Comparison of ENCODE assay signal across 24 cellular contexts in genomic region chr12:253116-253831, GRCh38. TPM values are rescaled to one million over a fixed set of nuclear protein-coding genes. Genes with fewer than 3 reads are reported as not detected.
"Had no signal": no experiment of that assay in that cellular context is flagged by ENCODE, and none has a peak within 500 bp of the region (broad histone marks: within the 10 kb centered on the region; RNA-seq: fewer than 3 reads in every experiment).

No MANE protein-coding gene starts in this region.

- H3K4me3 Mint-ChIP-seq: activated CD8-positive, alpha-beta T cell treated with anti-CD3 and anti-CD28 coated beads, Interleukin-2, amount 10 ng/mL, durations not matched to agents 7 days and 5 days; activated naive CD8-positive, alpha-beta T cell treated with anti-CD3 and anti-CD28 coated beads, Interleukin-2, amount 10 ng/mL, durations not matched to agents 7 days and 5 days; activated T-cell treated with anti-CD3 and anti-CD28 coated beads, Interleukin-2, amount 50 U/mL, for 24 hours; brain had no signal

- DNase-seq: activated CD4-positive, alpha-beta T cell treated with anti-CD3 and anti-CD28 coated beads for 48 hours; activated CD4-positive, CD25-positive, alpha-beta regulatory T cell; activated CD8-positive, alpha-beta T cell treated with anti-CD3 and anti-CD28 coated beads, Interleukin-2, amount 10 ng/mL, durations not matched to agents 7 days and 5 days; activated naive CD4-positive, alpha-beta T cell treated with Interleukin-2 at 50 U/mL for 16 hours; activated naive CD8-positive, alpha-beta T cell treated with anti-CD3 and anti-CD28 coated beads, Interleukin-2, amount 10 ng/mL, durations not matched to agents 7 days and 5 days; activated T-cell treated with anti-CD3 and anti-CD28 coated beads, Interleukin-2, amount 50 U/mL, for 24 hours; amygdala; central memory CD4-positive, alpha-beta T cell; dorsolateral prefrontal cortex; erythroblast; gastrocnemius medialis; heart left ventricle; left ventricle myocardium inferior; ovary; retina; stimulated activated CD4-positive, alpha-beta T cell treated with anti-CD3 and anti-CD28 coated beads, Interleukin-2, amount 100 ng/mL, for 24 hours; stimulated activated naive CD4-positive, alpha-beta T cell treated with Interleukin-2 at 50 U/mL for 16 hours; T-helper 1 cell; T-helper 9 cell; tibial artery had no signal

- H3K4me1 Mint-ChIP-seq: activated naive CD8-positive, alpha-beta T cell treated with anti-CD3 and anti-CD28 coated beads, Interleukin-2, amount 10 ng/mL, durations not matched to agents 7 days and 5 days; brain had no signal

- H3K36me3 ChIP-seq: gastrocnemius medialis, heart left ventricle, left ventricle myocardium inferior, ovary, tibial artery had no signal

- H3K27me3 ChIP-seq: dorsolateral prefrontal cortex, ovary had no signal

- H3K27ac ChIP-seq: gastrocnemius medialis, heart left ventricle, left ventricle myocardium inferior, ovary, tibial artery had no signal

- H3K9me3 Mint-ChIP-seq: activated naive CD8-positive, alpha-beta T cell treated with anti-CD3 and anti-CD28 coated beads, Interleukin-2, amount 10 ng/mL, durations not matched to agents 7 days and 5 days; activated T-helper 2 cell treated with anti-CD3 and anti-CD28 coated beads, Interferon-gamma antibody, Interleukin-2, Interleukin-4, amounts not matched to agents 10 μg/mL and 5 μg/mL and 100 μg/mL, durations not matched to agents 14 hours and 24 hours and 36 hours had no signal

- H3K9me3 ChIP-seq: gastrocnemius medialis, ovary, tibial artery had no signal

- H3K36me3 Mint-ChIP-seq: activated naive CD8-positive, alpha-beta T cell treated with anti-CD3 and anti-CD28 coated beads, Interleukin-2, amount 10 ng/mL, durations not matched to agents 7 days and 5 days; brain had no signal

- H3K4me3 ChIP-seq: dorsolateral prefrontal cortex, gastrocnemius medialis, heart left ventricle, left ventricle myocardium inferior, ovary, tibial artery had no signal

- H3K27ac Mint-ChIP-seq: activated CD8-positive, alpha-beta T cell treated with anti-CD3 and anti-CD28 coated beads, Interleukin-2, amount 10 ng/mL, durations not matched to agents 7 days and 5 days; activated naive CD8-positive, alpha-beta T cell treated with anti-CD3 and anti-CD28 coated beads, Interleukin-2, amount 10 ng/mL, durations not matched to agents 7 days and 5 days; activated T-cell treated with anti-CD3 and anti-CD28 coated beads, Interleukin-2, amount 50 U/mL, for 24 hours; activated T-helper 2 cell treated with anti-CD3 and anti-CD28 coated beads, Interferon-gamma antibody, Interleukin-2, Interleukin-4, amounts not matched to agents 10 μg/mL and 5 μg/mL and 100 μg/mL, durations not matched to agents 14 hours and 24 hours and 36 hours; brain had no signal

- H3K4me1 ChIP-seq: gastrocnemius medialis, heart left ventricle, left ventricle myocardium inferior, tibial artery had no signal

- ATAC-seq: activated CD8-positive, alpha-beta T cell treated with anti-CD3 and anti-CD28 coated beads, Interleukin-2, amount 10 ng/mL, durations not matched to agents 7 days and 5 days; gastrocnemius medialis had no signal

RNA-seq across cellular contexts. Expression of gene SLC6A13, which starts 9.4 kb away (rescaled TPM):
- total RNA-seq: kidney epithelial cell, mononuclear cell had no signal

RNA-seq across cellular contexts. Expression of gene SLC6A12, which starts 39.3 kb away (rescaled TPM):
- total RNA-seq: activated CD8-positive, alpha-beta T cell treated with anti-CD3 and anti-CD28 coated beads, Interleukin-2, amount 10 ng/mL, durations not matched to agents 7 days and 5 days; activated naive CD8-positive, alpha-beta T cell treated with anti-CD3 and anti-CD28 coated beads, Interleukin-2, amount 10 ng/mL, durations not matched to agents 7 days and 5 days; kidney epithelial cell had no signal
